ENCODE assay signal across 25 cellular contexts in the genomic region with DNA sequence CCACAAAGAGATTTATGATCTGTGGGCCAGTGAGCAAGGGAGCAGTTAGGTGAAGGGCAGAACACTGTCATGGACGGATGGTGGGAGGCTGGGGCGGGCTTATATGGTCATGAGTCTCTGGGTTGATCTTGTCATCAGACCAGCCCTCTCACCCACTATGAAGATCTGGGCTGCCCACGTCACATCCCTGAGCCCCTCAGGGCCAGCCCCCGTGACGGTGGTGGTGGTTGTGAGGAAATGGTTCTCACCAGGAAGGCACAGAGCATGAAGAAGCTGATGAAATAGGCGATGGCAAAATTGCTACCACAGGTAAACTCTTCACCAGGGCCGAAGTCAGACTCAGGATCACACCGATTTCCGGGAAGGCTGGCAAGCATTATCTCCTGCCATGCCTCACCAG. TPM values are rescaled to one million over a fixed set of nuclear protein-coding genes. Genes with fewer than 3 reads are reported as not detected.
"Had no signal": no experiment of that assay in that cellular context is flagged by ENCODE, and none has a peak within 500 bp of the region (broad histone marks: within the 10 kb centered on the region; RNA-seq: fewer than 3 reads in every experiment).

No MANE protein-coding gene starts in this region.

- H3K4me3 Mint-ChIP-seq: stimulated activated effector memory CD8-positive, alpha-beta T cell treated with anti-CD3 and anti-CD28 coated beads, Interleukin-12 subunit alpha, Interleukin-12 subunit beta, amount 100 ng/mL, for 72 hours; stimulated activated memory B cell treated with anti-CD40 and anti-IgM and Interleukin-4, amounts not matched to agents 10 μg/mL and 1 μg/mL and 100 μg/mL, for 72 hours; stimulated activated naive B cell treated with anti-CD40 and anti-IgM and Interleukin-4, amounts not matched to agents 10 μg/mL and 1 μg/mL and 100 μg/mL, for 72 hours; stimulated activated naive CD8-positive, alpha-beta T cell treated with anti-CD3 and anti-CD28 coated beads, Interleukin-15, amount 100 ng/mL, for 72 hours; stimulated activated naive CD8-positive, alpha-beta T cell treated with anti-CD3 and anti-CD28 coated beads, Interleukin-15, Interleukin-2, amounts not matched to agents 100 ng/mL and 50 ng/mL, for 24 hours; type B pancreatic cell had no signal

- H3K36me3 Mint-ChIP-seq: stimulated activated effector memory CD8-positive, alpha-beta T cell treated with anti-CD3 and anti-CD28 coated beads, Interleukin-12 subunit alpha, Interleukin-12 subunit beta, amount 100 ng/mL, for 72 hours; stimulated activated memory B cell treated with anti-CD40 and anti-IgM and Interleukin-4, amounts not matched to agents 10 μg/mL and 1 μg/mL and 100 μg/mL, for 72 hours; type B pancreatic cell had no signal

- H3K27me3 Mint-ChIP-seq: stimulated activated naive CD8-positive, alpha-beta T cell treated with anti-CD3 and anti-CD28 coated beads, Interleukin-15, amount 100 ng/mL, for 72 hours; stimulated activated naive CD8-positive, alpha-beta T cell treated with anti-CD3 and anti-CD28 coated beads, Interleukin-15, Interleukin-2, amounts not matched to agents 100 ng/mL and 50 ng/mL, for 24 hours; type B pancreatic cell had no signal

- H3K9me3 Mint-ChIP-seq: stimulated activated naive CD8-positive, alpha-beta T cell treated with anti-CD3 and anti-CD28 coated beads, Interleukin-15, Interleukin-2, amounts not matched to agents 100 ng/mL and 50 ng/mL, for 24 hours; type B pancreatic cell had no signal

- H3K27ac Mint-ChIP-seq: stimulated activated effector memory CD8-positive, alpha-beta T cell treated with anti-CD3 and anti-CD28 coated beads, Interleukin-12 subunit alpha, Interleukin-12 subunit beta, amount 100 ng/mL, for 72 hours; stimulated activated memory B cell treated with anti-CD40 and anti-IgM and Interleukin-4, amounts not matched to agents 10 μg/mL and 1 μg/mL and 100 μg/mL, for 72 hours; stimulated activated naive B cell treated with anti-CD40 and anti-IgM and Interleukin-4, amounts not matched to agents 10 μg/mL and 1 μg/mL and 100 μg/mL, for 72 hours; stimulated activated naive CD8-positive, alpha-beta T cell treated with anti-CD3 and anti-CD28 coated beads, Interleukin-15, amount 100 ng/mL, for 72 hours; stimulated activated naive CD8-positive, alpha-beta T cell treated with anti-CD3 and anti-CD28 coated beads, Interleukin-15, Interleukin-2, amounts not matched to agents 100 ng/mL and 50 ng/mL, for 24 hours; type B pancreatic cell had no signal

- DNase-seq: stimulated activated CD4-positive, alpha-beta T cell treated with anti-CD3 and anti-CD28 coated beads, Interleukin-2, amount 100 ng/mL, for 48 hours; stimulated activated CD4-positive, alpha-beta T cell treated with anti-CD3 and anti-CD28 coated beads, Interleukin-4, amount 100 ng/mL, for 1 hour; stimulated activated CD4-positive, alpha-beta T cell treated with anti-CD3 and anti-CD28 coated beads, Interleukin-4, amount 100 ng/mL, for 24 hours; stimulated activated CD4-positive, alpha-beta T cell treated with anti-CD3 and anti-CD28 coated beads, Interleukin-4, amount 100 ng/mL, for 4 hours; stimulated activated CD8-positive, alpha-beta memory T cell treated with anti-CD3 and anti-CD28 coated beads, Interleukin-4, amount 100 ng/mL, for 48 hours; stimulated activated naive B cell treated with anti-CD40 and anti-IgM and Interleukin-4, amounts not matched to agents 10 μg/mL and 1 μg/mL and 100 μg/mL, for 72 hours; stimulated activated naive CD4-positive, alpha-beta T cell; stimulated activated naive CD4-positive, alpha-beta T cell treated with Interleukin-2 at 50 U/mL for 16 hours; stimulated activated naive CD8-positive, alpha-beta T cell treated with anti-CD3 and anti-CD28 coated beads, Interleukin-15, amount 100 ng/mL, for 72 hours; stimulated activated naive CD8-positive, alpha-beta T cell treated with anti-CD3 and anti-CD28 coated beads, Interleukin-15, Interleukin-2, amounts not matched to agents 100 U/mL and 50 U/mL, for 24 hours; stomach; substantia nigra; testis; thyroid gland; tibial artery; transverse colon; trophoblast cell; upper lobe of left lung; upper lobe of right lung; uterus had no signal

- H3K4me1 Mint-ChIP-seq: stimulated activated effector memory CD8-positive, alpha-beta T cell treated with anti-CD3 and anti-CD28 coated beads, Interleukin-12 subunit alpha, Interleukin-12 subunit beta, amount 100 ng/mL, for 72 hours; stimulated activated memory B cell treated with anti-CD40 and anti-IgM and Interleukin-4, amounts not matched to agents 10 μg/mL and 1 μg/mL and 100 μg/mL, for 72 hours; stimulated activated naive CD8-positive, alpha-beta T cell treated with anti-CD3 and anti-CD28 coated beads, Interleukin-15, amount 100 ng/mL, for 72 hours had no signal

RNA-seq across cellular contexts. Expression of a gene that starts 22.1 kb away (rescaled TPM):
- total RNA-seq: temporal lobe had no signal
